Comparison of ENCODE assay signal across 21 cellular contexts in the genomic region with DNA sequence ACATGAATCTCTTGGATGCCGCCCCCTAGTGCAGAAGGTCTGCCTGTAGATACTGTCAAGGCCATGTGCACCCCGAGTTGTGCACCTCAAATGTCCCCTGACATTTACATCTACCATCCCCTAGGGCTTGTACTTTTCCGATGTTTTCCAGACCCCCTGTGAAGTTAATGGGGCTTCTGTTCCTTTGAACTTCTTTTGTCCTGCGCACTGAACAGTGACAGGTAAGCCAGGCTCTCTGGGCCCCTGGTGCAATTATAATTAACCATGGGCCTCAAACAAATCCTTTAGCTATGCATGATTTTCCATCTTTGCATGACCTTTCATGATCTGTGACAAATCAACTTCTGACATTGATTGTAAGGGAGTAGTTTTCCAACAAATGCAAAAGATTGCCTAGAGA.
"Had no signal": no experiment of that assay in that cellular context is flagged by ENCODE, and none has a peak within 500 bp of the region (broad histone marks: within the 10 kb centered on the region; RNA-seq: fewer than 3 reads in every experiment).

No MANE protein-coding gene starts in this region.

- H3K4me1 ChIP-seq: left lung, spleen, upper lobe of left lung had no signal

- H3K36me3 ChIP-seq: left lung, pancreas, right atrium auricular region, spleen, thoracic aorta, upper lobe of left lung had no signal

- H3K9me3 ChIP-seq: left lung, pancreas, psoas muscle, right atrium auricular region, spleen, thoracic aorta, upper lobe of left lung had no signal

- H3K4me3 ChIP-seq: left lung, pancreas, psoas muscle, right atrium auricular region, spleen, thoracic aorta, upper lobe of left lung had no signal

- H3K27me3 ChIP-seq: foreskin keratinocyte, left lung, pancreas, right atrium auricular region, upper lobe of left lung had no signal

- H3K27ac ChIP-seq: foreskin keratinocyte, left lung, pancreas, spleen, thoracic aorta, upper lobe of left lung had no signal

- DNase-seq: activated CD4-positive, alpha-beta memory T cell treated with anti-CD3 and anti-CD28 coated beads, Interleukin-2, amount 10 ng/mL, durations not matched to agents 7 days and 5 days; activated CD4-positive, alpha-beta T cell treated with anti-CD3 and anti-CD28 coated beads, Interleukin-2, amount 10 ng/mL, durations not matched to agents 24 days and 14 days; activated effector memory CD4-positive, alpha-beta T cell treated with Interleukin-2 at 50 U/mL for 16 hours; activated naive CD4-positive, alpha-beta T cell treated with anti-CD3 and anti-CD28 coated beads for 36 hours; activated naive CD8-positive, alpha-beta T cell treated with anti-CD3 and anti-CD28 coated beads, Interleukin-2, amount 10 ng/mL, durations not matched to agents 7 days and 5 days; activated T-cell treated with anti-CD3 and anti-CD28 coated beads, Interleukin-2, amount 50 U/mL, for 72 hours; amniotic stem cell; erythroblast; foreskin keratinocyte; left lung; pancreas; psoas muscle; spleen; stimulated activated CD4-positive, alpha-beta T cell treated with anti-CD3 and anti-CD28 coated beads, Interleukin-4, amount 100 ng/mL, for 1 hour; stimulated activated naive CD4-positive, alpha-beta T cell; T-helper 9 cell; upper lobe of left lung had no signal

- FAIRE-seq: bronchial epithelial cell, pancreas had no signal

- ATAC-seq: activated T-cell treated with anti-CD3 and anti-CD28 coated beads, Interleukin-2, amount 50 U/mL, for 72 hours; left lung; natural killer cell treated with Interleukin-12 subunit alpha and Interleukin-12 subunit beta and Interleukin-15 and Interleukin-18, amount 100 ng/mL, for 72 hours; pancreas; psoas muscle had no signal
